Comparison of ENCODE assay signal across 19 cellular contexts in the genomic region with DNA sequence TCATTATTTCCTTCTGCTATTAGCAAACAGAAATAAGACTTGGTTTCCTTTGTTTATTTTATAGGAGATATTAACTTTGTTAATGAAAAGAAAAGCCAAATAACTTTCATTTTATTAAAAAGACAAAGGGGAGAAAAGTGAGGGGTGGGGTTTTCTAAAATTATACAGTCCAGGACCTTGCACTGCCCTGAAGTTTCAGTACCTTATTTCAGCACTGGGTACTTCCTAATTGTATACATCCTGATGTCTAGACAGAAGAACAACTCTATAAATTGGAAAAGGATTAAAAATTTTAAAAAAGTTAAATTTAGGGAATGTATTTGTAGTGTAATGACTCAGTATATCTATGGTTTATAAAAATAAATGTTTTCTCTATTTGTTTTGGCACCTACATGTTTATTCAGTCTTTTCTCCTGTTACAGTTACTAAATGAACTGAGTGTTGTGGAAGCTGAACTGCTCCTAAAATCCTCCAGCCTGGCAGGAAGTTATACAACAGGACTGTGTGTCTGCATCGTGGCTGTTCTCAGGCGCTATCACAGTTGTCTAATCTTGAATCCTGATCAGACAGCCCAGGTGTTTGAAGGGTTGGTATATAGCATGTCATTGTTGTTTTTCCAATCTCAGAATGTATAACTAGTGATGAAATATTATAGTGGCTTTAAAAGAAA. TPM values are rescaled to one million over a fixed set of nuclear protein-coding genes. Genes with fewer than 3 reads are reported as not detected.
A peak's percentile ranks its signal among the peaks of the same experiment; 100 is the strongest.
DNase-seq lines count a peak whose midpoint lies in the region; ATAC-seq and TF ChIP-seq lines count a peak whose summit lies in the region.
"Had no signal": no experiment of that assay in that cellular context is flagged by ENCODE, and none has a peak within 500 bp of the region (broad histone marks: within the 10 kb centered on the region; RNA-seq: fewer than 3 reads in every experiment).

No MANE protein-coding gene starts in this region.

- H3K9me3 ChIP-seq in DND-41 (ENCODE audit: insufficient read depth, low read length, severe bottlenecking) = no peaks in the 10 kb centered on the region
- H3K9me3 ChIP-seq: HAP-1 had no signal

- peak; percentile 82 for ATAC-seq in DND-41 (ENCODE audit: insufficient read depth, low read depth)
- no peak for ATAC-seq in HG03135 (IDR thresholded peaks at IDR 0.05; ENCODE audit: unreplicated experiment)
- ATAC-seq: activated CD4-positive, alpha-beta T cell treated with anti-CD3 and anti-CD28 coated beads for 36 hours; activated T-cell treated with anti-CD3 and anti-CD28 coated beads, Interleukin-2, amount 50 U/mL, for 72 hours; naive thymus-derived CD8-positive, alpha-beta T cell; stimulated activated naive CD8-positive, alpha-beta T cell treated with anti-CD3 and anti-CD28 coated beads, Interleukin-15, Interleukin-2, amounts not matched to agents 100 U/mL and 50 U/mL, for 24 hours had no signal

- no peaks in the 10 kb centered on the region for H3K79me2 ChIP-seq in DND-41 (ENCODE audit: insufficient read depth, low read length)

- intact Hi-C loops in activated T-helper 1 cell treated with anti-CD3 and anti-CD28 coated beads, Interleukin-12 subunit alpha, Interleukin-12 subunit beta, Interleukin-2, Interleukin-4 antibody, amounts not matched to agents 30 ng/mL and 10 ng/mL and 1 ng/mL, durations not matched to agents 14 hours and 24 hours and 36 hours (cut with micrococcal nuclease) = no loop called here

- no peak overlapping the region for H3K9ac ChIP-seq in DND-41 (ENCODE audit: low read depth, low read length)

- H2AFZ ChIP-seq in DND-41 (ENCODE audit: low read depth, low read length) = no peak overlapping the region

- POLR2A ChIA-PET in activated CD4-positive, alpha-beta T cell treated with anti-CD3 and anti-CD28 coated beads, Interleukin-2, amount 10 ng/mL, durations not matched to agents 7 days and 5 days (lab: Charles Lee) = no interaction called here

- H3K36me3 ChIP-seq in DND-41 (ENCODE audit: insufficient read depth, low read length) = no peaks in the 10 kb centered on the region
- H3K36me3 ChIP-seq: HAP-1 had no signal

- H3K9me3 Mint-ChIP-seq in neural crest cell = no peaks in the 10 kb centered on the region
- H3K9me3 Mint-ChIP-seq in activated CD4-positive, alpha-beta T cell treated with anti-CD3 and anti-CD28 coated beads, Interleukin-2, amount 10 ng/mL, durations not matched to agents 7 days and 5 days = no peaks in the 10 kb centered on the region
- H3K9me3 Mint-ChIP-seq in activated T-helper 1 cell treated with anti-CD3 and anti-CD28 coated beads, Interleukin-12 subunit alpha, Interleukin-12 subunit beta, Interleukin-2, Interleukin-4 antibody, amounts not matched to agents 30 ng/mL and 10 ng/mL and 1 ng/mL, durations not matched to agents 14 hours and 24 hours and 36 hours = no peaks in the 10 kb centered on the region
- H3K9me3 Mint-ChIP-seq: activated T-cell treated with anti-CD3 and anti-CD28 coated beads, Interleukin-2, amount 50 U/mL, for 72 hours; endodermal cell; naive thymus-derived CD8-positive, alpha-beta T cell had no signal

- no peak overlapping the region for H3K4me3 ChIP-seq in DND-41 (ENCODE audit: low read depth in 1 of 2, low read length in 2 of 2)
- peak overlapping the region; percentile 41 for H3K4me3 ChIP-seq in coronary artery
- H3K4me3 ChIP-seq: HAP-1 had no signal

- H3K4me3 Mint-ChIP-seq in neural crest cell = no peak overlapping the region
- no peak overlapping the region for H3K4me3 Mint-ChIP-seq in activated CD4-positive, alpha-beta T cell treated with anti-CD3 and anti-CD28 coated beads, Interleukin-2, amount 10 ng/mL, durations not matched to agents 7 days and 5 days
- no peak overlapping the region for H3K4me3 Mint-ChIP-seq in activated T-helper 1 cell treated with anti-CD3 and anti-CD28 coated beads, Interleukin-12 subunit alpha, Interleukin-12 subunit beta, Interleukin-2, Interleukin-4 antibody, amounts not matched to agents 30 ng/mL and 10 ng/mL and 1 ng/mL, durations not matched to agents 14 hours and 24 hours and 36 hours
- H3K4me3 Mint-ChIP-seq: activated CD4-positive, alpha-beta T cell treated with anti-CD3 and anti-CD28 coated beads for 36 hours; activated T-cell treated with anti-CD3 and anti-CD28 coated beads, Interleukin-2, amount 50 U/mL, for 72 hours; endodermal cell; naive thymus-derived CD8-positive, alpha-beta T cell had no signal

- CTCF ChIA-PET in activated CD4-positive, alpha-beta T cell treated with anti-CD3 and anti-CD28 coated beads, Interleukin-2, amount 10 ng/mL, durations not matched to agents 7 days and 5 days (lab: Charles Lee) = interaction anchor here (1.0 kb wide), 1 partner anchor 11 kb away, joined by 3 read pairs; no protein-coding TSS in a partner anchor

- H3K27ac Mint-ChIP-seq in neural crest cell (ENCODE audit: unreplicated experiment) = peak overlapping the region; percentile 54
- H3K27ac Mint-ChIP-seq in activated CD4-positive, alpha-beta T cell treated with anti-CD3 and anti-CD28 coated beads, Interleukin-2, amount 10 ng/mL, durations not matched to agents 7 days and 5 days = no peak overlapping the region
- no peak overlapping the region for H3K27ac Mint-ChIP-seq in activated T-helper 1 cell treated with anti-CD3 and anti-CD28 coated beads, Interleukin-12 subunit alpha, Interleukin-12 subunit beta, Interleukin-2, Interleukin-4 antibody, amounts not matched to agents 30 ng/mL and 10 ng/mL and 1 ng/mL, durations not matched to agents 14 hours and 24 hours and 36 hours
- H3K27ac Mint-ChIP-seq: activated CD4-positive, alpha-beta T cell treated with anti-CD3 and anti-CD28 coated beads for 36 hours; activated T-cell treated with anti-CD3 and anti-CD28 coated beads, Interleukin-2, amount 50 U/mL, for 72 hours; endodermal cell; naive thymus-derived CD8-positive, alpha-beta T cell had no signal

- H3K27ac ChIP-seq in DND-41 (ENCODE audit: low read length) = no peak overlapping the region
- no peak overlapping the region for H3K27ac ChIP-seq in coronary artery
- H3K27ac ChIP-seq: C4-2B had no signal

- H3K27me3 ChIP-seq in DND-41 (ENCODE audit: insufficient read depth, low read length, poor library complexity) = no peaks in the 10 kb centered on the region

- peaks cover 2% of the 10 kb centered on the region for H3K36me3 Mint-ChIP-seq in neural crest cell (ENCODE audit: low read depth)
- H3K36me3 Mint-ChIP-seq in activated CD4-positive, alpha-beta T cell treated with anti-CD3 and anti-CD28 coated beads, Interleukin-2, amount 10 ng/mL, durations not matched to agents 7 days and 5 days (ENCODE audit: low read depth) = no peaks in the 10 kb centered on the region
- no peaks in the 10 kb centered on the region for H3K36me3 Mint-ChIP-seq in activated T-helper 1 cell treated with anti-CD3 and anti-CD28 coated beads, Interleukin-12 subunit alpha, Interleukin-12 subunit beta, Interleukin-2, Interleukin-4 antibody, amounts not matched to agents 30 ng/mL and 10 ng/mL and 1 ng/mL, durations not matched to agents 14 hours and 24 hours and 36 hours (ENCODE audit: low read depth)

- no peaks in the 10 kb centered on the region for H4K20me1 ChIP-seq in DND-41 (ENCODE audit: insufficient read depth, low read length)

- TF ChIP-seq CTCF in DND-41 (IDR thresholded peaks at IDR 0.05; ENCODE audit: borderline replicate concordance, extremely low read depth, low read length, poor library complexity, severe bottlenecking) (no peak), coronary artery (IDR thresholded peaks at IDR 0.05) (no peak), neural crest cell (conservative IDR thresholded peaks at IDR 0.05) (no peak)

- H3K4me1 ChIP-seq in DND-41 (ENCODE audit: insufficient read depth, low read length) = peaks cover 16% of the 10 kb centered on the region
- H3K4me1 ChIP-seq: HAP-1 had no signal

- no peak overlapping the region for H3K4me2 ChIP-seq in DND-41 (ENCODE audit: insufficient read depth, low read length)

- H3K27me3 Mint-ChIP-seq in neural crest cell (ENCODE audit: low read depth) = no peaks in the 10 kb centered on the region
- peaks cover 3% of the 10 kb centered on the region for H3K27me3 Mint-ChIP-seq in activated CD4-positive, alpha-beta T cell treated with anti-CD3 and anti-CD28 coated beads, Interleukin-2, amount 10 ng/mL, durations not matched to agents 7 days and 5 days
- peaks cover 4% of the 10 kb centered on the region for H3K27me3 Mint-ChIP-seq in activated T-helper 1 cell treated with anti-CD3 and anti-CD28 coated beads, Interleukin-12 subunit alpha, Interleukin-12 subunit beta, Interleukin-2, Interleukin-4 antibody, amounts not matched to agents 30 ng/mL and 10 ng/mL and 1 ng/mL, durations not matched to agents 14 hours and 24 hours and 36 hours (ENCODE audit: insufficient read depth)

- H3K4me1 Mint-ChIP-seq in neural crest cell = peaks cover 10% of the 10 kb centered on the region
- H3K4me1 Mint-ChIP-seq in activated CD4-positive, alpha-beta T cell treated with anti-CD3 and anti-CD28 coated beads, Interleukin-2, amount 10 ng/mL, durations not matched to agents 7 days and 5 days = peaks cover 2% of the 10 kb centered on the region
- peaks cover 6% of the 10 kb centered on the region for H3K4me1 Mint-ChIP-seq in activated T-helper 1 cell treated with anti-CD3 and anti-CD28 coated beads, Interleukin-12 subunit alpha, Interleukin-12 subunit beta, Interleukin-2, Interleukin-4 antibody, amounts not matched to agents 30 ng/mL and 10 ng/mL and 1 ng/mL, durations not matched to agents 14 hours and 24 hours and 36 hours (ENCODE audit: low read depth)
- H3K4me1 Mint-ChIP-seq: endodermal cell had no signal

- DNase-seq in DND-41 (peak; percentile 20), NOMO-1 treated with DMSO at 0.1 percent for 48 hours (lab: John Stamatoyannopoulos, UW; ENCODE audit: unreplicated experiment) (peak; percentile 56), coronary artery (ENCODE audit: low spot score) (no peak), neural crest cell (ENCODE audit: low read depth, low spot score) (no peak), NCI-H1436 (lab: John Stamatoyannopoulos, UW) (no peak)
- DNase-seq in activated CD4-positive, alpha-beta T cell treated with anti-CD3 and anti-CD28 coated beads, Interleukin-2, amount 10 ng/mL, durations not matched to agents 7 days and 5 days = no peak
- DNase-seq in activated T-helper 1 cell treated with anti-CD3 and anti-CD28 coated beads, Interleukin-12 subunit alpha, Interleukin-12 subunit beta, Interleukin-2, Interleukin-4 antibody, amounts not matched to agents 30 ng/mL and 10 ng/mL and 1 ng/mL, durations not matched to agents 14 hours and 24 hours and 36 hours (ENCODE audit: low spot score) = no peak
- DNase-seq: activated CD4-positive, alpha-beta T cell treated with anti-CD3 and anti-CD28 coated beads for 36 hours; activated T-cell treated with anti-CD3 and anti-CD28 coated beads, Interleukin-2, amount 50 U/mL, for 72 hours; endodermal cell; glutamatergic neuron; naive thymus-derived CD8-positive, alpha-beta T cell; OCI-M1; right cardiac atrium; stimulated activated naive CD8-positive, alpha-beta T cell treated with anti-CD3 and anti-CD28 coated beads, Interleukin-15, Interleukin-2, amounts not matched to agents 100 U/mL and 50 U/mL, for 24 hours had no signal

RNA-seq across cellular contexts. Expression of a gene that starts 27.6 kb away (rescaled TPM):
- total RNA-seq in neural crest cell = not detected in 2 replicates
- not detected for total RNA-seq in activated CD4-positive, alpha-beta T cell treated with anti-CD3 and anti-CD28 coated beads, Interleukin-2, amount 10 ng/mL, durations not matched to agents 7 days and 5 days
- total RNA-seq in activated T-helper 1 cell treated with anti-CD3 and anti-CD28 coated beads, Interleukin-12 subunit alpha, Interleukin-12 subunit beta, Interleukin-2, Interleukin-4 antibody, amounts not matched to agents 30 ng/mL and 10 ng/mL and 1 ng/mL, durations not matched to agents 14 hours and 24 hours and 36 hours = not detected in 2 replicates
- total RNA-seq: activated CD4-positive, alpha-beta T cell treated with anti-CD3 and anti-CD28 coated beads for 36 hours; activated T-cell treated with anti-CD3 and anti-CD28 coated beads, Interleukin-2, amount 50 U/mL, for 72 hours; endodermal cell; naive thymus-derived CD8-positive, alpha-beta T cell had no signal

RNA-seq across cellular contexts. Expression of a gene that starts 27.6 kb away (rescaled TPM):
- not detected in 2 replicates for total RNA-seq in neural crest cell
- not detected for total RNA-seq in activated CD4-positive, alpha-beta T cell treated with anti-CD3 and anti-CD28 coated beads, Interleukin-2, amount 10 ng/mL, durations not matched to agents 7 days and 5 days
- total RNA-seq in activated T-helper 1 cell treated with anti-CD3 and anti-CD28 coated beads, Interleukin-12 subunit alpha, Interleukin-12 subunit beta, Interleukin-2, Interleukin-4 antibody, amounts not matched to agents 30 ng/mL and 10 ng/mL and 1 ng/mL, durations not matched to agents 14 hours and 24 hours and 36 hours = not detected in 2 replicates
- total RNA-seq: activated CD4-positive, alpha-beta T cell treated with anti-CD3 and anti-CD28 coated beads for 36 hours; activated T-cell treated with anti-CD3 and anti-CD28 coated beads, Interleukin-2, amount 50 U/mL, for 72 hours; endodermal cell; kidney epithelial cell; naive thymus-derived CD8-positive, alpha-beta T cell had no signal

RNA-seq across cellular contexts. Expression of a gene that starts 40.3 kb away (rescaled TPM):
- not detected in 2 replicates for total RNA-seq in neural crest cell
- under 1 TPM; 0.22 to 0.40 TPM for total RNA-seq in activated CD4-positive, alpha-beta T cell treated with anti-CD3 and anti-CD28 coated beads, Interleukin-2, amount 10 ng/mL, durations not matched to agents 7 days and 5 days
- 0.62 and 0.93 TPM in 2 replicates for total RNA-seq in activated T-helper 1 cell treated with anti-CD3 and anti-CD28 coated beads, Interleukin-12 subunit alpha, Interleukin-12 subunit beta, Interleukin-2, Interleukin-4 antibody, amounts not matched to agents 30 ng/mL and 10 ng/mL and 1 ng/mL, durations not matched to agents 14 hours and 24 hours and 36 hours
- total RNA-seq: endodermal cell; naive thymus-derived CD8-positive, alpha-beta T cell; right cardiac atrium had no signal

Comparison
In these comparisons a context has a peak if more than half of its experiments do, and no peak if none do; other contexts are left out.
1. DNase-seq: peak in DND-41 (single experiment) and NOMO-1 treated with DMSO at 0.1 percent for 48 hours (single experiment); none in coronary artery (single experiment), neural crest cell (single experiment), activated CD4-positive, alpha-beta T cell treated with anti-CD3 and anti-CD28 coated beads, Interleukin-2, amount 10 ng/mL, durations not matched to agents 7 days and 5 days (single experiment), NCI-H1436 (single experiment) and activated T-helper 1 cell treated with anti-CD3 and anti-CD28 coated beads, Interleukin-12 subunit alpha, Interleukin-12 subunit beta, Interleukin-2, Interleukin-4 antibody, amounts not matched to agents 30 ng/mL and 10 ng/mL and 1 ng/mL, durations not matched to agents 14 hours and 24 hours and 36 hours (single experiment).